Comparison of ENCODE assay signal across 28 cellular contexts in the genomic region with DNA sequence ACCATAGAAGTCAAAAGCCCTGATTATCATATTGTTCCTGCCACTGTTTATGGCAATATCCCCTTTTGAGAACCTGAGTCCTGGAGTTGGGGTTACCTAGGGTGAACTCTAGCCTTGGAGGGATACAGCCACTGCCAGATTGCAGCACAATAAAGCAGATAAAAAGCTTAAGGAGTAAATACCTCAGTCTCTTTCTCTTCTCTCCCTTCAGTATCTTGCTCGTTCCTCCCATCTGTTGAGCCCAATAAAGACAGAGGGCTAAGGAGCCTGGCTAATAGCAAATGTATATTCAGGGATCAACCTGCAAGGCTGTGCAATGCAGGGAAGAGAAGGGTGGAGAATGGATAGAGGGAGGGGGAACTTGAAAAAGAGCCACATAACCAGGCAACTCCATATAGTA. TPM values are rescaled to one million over a fixed set of nuclear protein-coding genes. Genes with fewer than 3 reads are reported as not detected.
A peak's percentile ranks its signal among the peaks of the same experiment; 100 is the strongest.
DNase-seq lines count a peak whose midpoint lies in the region; FAIRE-seq and TF ChIP-seq lines count a peak whose summit lies in the region.
"Had no signal": no experiment of that assay in that cellular context is flagged by ENCODE, and none has a peak within 500 bp of the region (broad histone marks: within the 10 kb centered on the region; RNA-seq: fewer than 3 reads in every experiment).

No MANE protein-coding gene starts in this region.

- no peaks in the 10 kb centered on the region for H3K4me1 ChIP-seq in tibial artery
- H3K4me1 ChIP-seq: BE2C, BLaER1 had no signal

- no peak overlapping the region for H3K27ac ChIP-seq in tibial artery
- H3K27ac ChIP-seq: BLaER1 had no signal

- H3K27me3 ChIP-seq in tibial artery, result no peaks in the 10 kb centered on the region
- H3K27me3 ChIP-seq: BE2C, BLaER1 had no signal

- intact Hi-C loops in tibial artery (cut with DNase I; ENCODE audit: low total_unique reads), result no loop called here

- TF ChIP-seq CTCF in D721Med (IDR thresholded peaks at IDR 0.05; ENCODE audit: insufficient read depth, missing control alignments) (no peak), fibroblast of villous mesenchyme (IDR thresholded peaks at IDR 0.05; ENCODE audit: insufficient read depth, low read depth, low read length) (no peak), tibial artery (IDR thresholded peaks at IDR 0.05) (no peak)

- H3K36me3 ChIP-seq in tibial artery, result no peaks in the 10 kb centered on the region
- H3K36me3 ChIP-seq: BE2C, BLaER1 had no signal

- peaks cover 0 to 13% (median 12%) of the 10 kb centered on the region in 3 donors for H3K9me3 ChIP-seq in tibial artery
- H3K9me3 ChIP-seq: BE2C had no signal

- FAIRE-seq in D721Med (lab: Jason Lieb, UNC), result peak; percentile 83
- FAIRE-seq: A204.1, GM12878, GM12892, GM18507, GM19239 had no signal

- DNase-seq in D341Med (ENCODE audit: low spot score) (peak; percentile 34), D721Med (ENCODE audit: insufficient read length, low spot score) (no peak), NCI-H82 treated with DMSO at 0.1 percent for 48 hours (lab: John Stamatoyannopoulos, UW; ENCODE audit: unreplicated experiment) (peak; percentile 96), fibroblast of villous mesenchyme (ENCODE audit: low read depth) (peak; percentile 60), tibial artery (no peak), GM19238 (ENCODE audit: insufficient read length, low spot score) (no peak)
- DNase-seq in stimulated activated naive CD4-positive, alpha-beta T cell treated with Interleukin-2 at 50 U/mL for 16 hours (lab: John Stamatoyannopoulos, UW), result no peak
- DNase-seq: 8988T; ACHN; BE2C; C1 segment of cervical spinal cord; CD4-positive, alpha-beta memory T cell; CD4-positive, CD25-positive, alpha-beta regulatory T cell; CD8-positive, alpha-beta memory T cell; COR-L47; DMS153; DMS53; DMS79; DND-41; EL; GDM1 had no signal

- H3K4me3 ChIP-seq in fibroblast of villous mesenchyme (ENCODE audit: low read depth, low read length), result no peak overlapping the region
- no peak overlapping the region for H3K4me3 ChIP-seq in tibial artery
- H3K4me3 ChIP-seq: BLaER1, GM12878 had no signal

RNA-seq across cellular contexts. Expression of a gene that starts 8.0 kb away (rescaled TPM):
- total RNA-seq in fibroblast of villous mesenchyme, result 58.6 and 130 TPM in 2 replicates
- total RNA-seq: G401 had no signal

Comparison
In these comparisons a context has a peak if more than half of its experiments do, and no peak if none do; other contexts are left out.
1. DNase-seq: peak in D341Med (single experiment), NCI-H82 treated with DMSO at 0.1 percent for 48 hours (single experiment) and fibroblast of villous mesenchyme (single experiment); none in D721Med (single experiment), tibial artery (0 of 2), GM19238 (single experiment) and stimulated activated naive CD4-positive, alpha-beta T cell treated with Interleukin-2 at 50 U/mL for 16 hours (single experiment).